Comparison of ENCODE assay signal across 14 cellular contexts in the genomic region with DNA sequence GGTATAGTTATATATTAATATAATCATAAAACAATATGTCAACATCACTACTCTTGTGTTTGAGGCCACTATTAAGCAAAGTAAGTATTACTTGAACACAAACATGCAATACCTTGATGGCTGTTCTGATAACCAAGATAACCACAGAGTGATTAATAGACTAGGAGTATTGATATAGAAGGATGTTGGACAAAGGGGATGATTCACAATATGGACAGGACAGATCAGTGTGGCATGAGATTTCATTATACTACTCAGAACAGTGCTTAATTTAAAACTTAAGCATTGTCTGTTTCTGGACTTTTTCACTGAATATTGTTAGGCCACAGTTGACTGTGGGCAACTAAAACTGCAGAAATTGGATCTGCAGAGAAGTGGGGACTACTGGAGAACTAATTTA.
A peak's percentile ranks its signal among the peaks of the same experiment; 100 is the strongest.
DNase-seq lines count a peak whose midpoint lies in the region; ATAC-seq and TF ChIP-seq lines count a peak whose summit lies in the region.
"Had no signal": no experiment of that assay in that cellular context is flagged by ENCODE, and none has a peak within 500 bp of the region (broad histone marks: within the 10 kb centered on the region; RNA-seq: fewer than 3 reads in every experiment).

No MANE protein-coding gene starts in this region.

- peaks cover 1% of the 10 kb centered on the region; the same call in 1 of the 2 replicates for H3K27me3 Mint-ChIP-seq in HFFc6 (ENCODE audit: insufficient read depth)
- H3K27me3 Mint-ChIP-seq: CD8-positive, alpha-beta memory T cell; IgD-negative memory B cell had no signal

- H3K4me1 Mint-ChIP-seq in HFFc6 (ENCODE audit: low read depth), result peaks cover 33% of the 10 kb centered on the region
- H3K4me1 Mint-ChIP-seq: CD8-positive, alpha-beta memory T cell; IgD-negative memory B cell had no signal

- peak overlapping the region; percentile 20; the same call in 1 of the 2 replicates for H3K27ac ChIP-seq in 22Rv1
- 0 out of 2 replicates have a peak overlapping the region, but pooled peaks have one; percentile 2 for H3K27ac ChIP-seq in ACC112 (ENCODE audit: low read depth, low read length)
- peak overlapping the region; percentile 22; the same call in 1 of the 2 replicates for H3K27ac ChIP-seq in SK-N-MC
- H3K27ac ChIP-seq: BLaER1 had no signal

- no peaks in the 10 kb centered on the region for H3K27me3 ChIP-seq in ACC112 (ENCODE audit: insufficient read depth, low read length)
- H3K27me3 ChIP-seq: BLaER1 had no signal

- no peak overlapping the region for H3K4me3 Mint-ChIP-seq in HFFc6
- H3K4me3 Mint-ChIP-seq: CD8-positive, alpha-beta memory T cell; IgD-negative memory B cell had no signal

- no peaks in the 10 kb centered on the region for H3K79me2 ChIP-seq in ACC112 (ENCODE audit: control insufficient read depth, insufficient read depth, low read length, unreplicated experiment)

- H3K9ac ChIP-seq in SK-N-MC (ENCODE audit: insufficient read length), result no peak overlapping the region
- H3K9ac ChIP-seq: BLaER1 had no signal

- DNase-seq in HFFc6 (no peak), SK-N-MC (ENCODE audit: low read depth, low spot score) (no peak), NCI-H2196 (lab: John Stamatoyannopoulos, UW; ENCODE audit: unreplicated experiment) (no peak)
- DNase-seq in stimulated activated CD4-positive, alpha-beta T cell treated with anti-CD3 and anti-CD28 coated beads, Interleukin-4, amount 100 ng/mL, for 24 hours, result no peak
- DNase-seq: AML-193; Caco-2; CD8-positive, alpha-beta memory T cell; GDM1; KG1 had no signal

- TF ChIP-seq CTCF in 22Rv1 (IDR thresholded peaks at IDR 0.05) (no peak), HFFc6 (IDR thresholded peaks at IDR 0.05) (no peak)

- H3K27ac Mint-ChIP-seq in HFFc6, result peak overlapping the region; percentile 35; the same call in 1 of the 2 replicates
- H3K27ac Mint-ChIP-seq: CD8-positive, alpha-beta memory T cell; IgD-negative memory B cell had no signal

- H3K36me3 ChIP-seq in ACC112 (ENCODE audit: insufficient read depth, low read length) (no peaks in the 10 kb centered on the region), SK-N-MC (ENCODE audit: insufficient read depth, low read length) (no peaks in the 10 kb centered on the region)
- H3K36me3 ChIP-seq: BLaER1 had no signal

- peaks cover 4% of the 10 kb centered on the region for H3K36me3 Mint-ChIP-seq in HFFc6 (ENCODE audit: low read depth)
- H3K36me3 Mint-ChIP-seq: CD8-positive, alpha-beta memory T cell; IgD-negative memory B cell had no signal

- H3K4me3 ChIP-seq in ACC112 (ENCODE audit: low read depth, low read length) (no peak overlapping the region), SK-N-MC (no peak overlapping the region)
- H3K4me3 ChIP-seq: BLaER1 had no signal

- H3K4me1 ChIP-seq in ACC112 (ENCODE audit: control insufficient read depth, insufficient read depth, low read length, unreplicated experiment), result peaks cover 3% of the 10 kb centered on the region
- H3K4me1 ChIP-seq: BLaER1, Caco-2 had no signal

- no peak overlapping the region for H2AFZ ChIP-seq in ACC112 (ENCODE audit: low read length, unreplicated experiment)

- H3K9me3 ChIP-seq in SK-N-MC (ENCODE audit: low read depth, low read length), result no peaks in the 10 kb centered on the region
- H3K9me3 ChIP-seq: Caco-2 had no signal

- no peaks in the 10 kb centered on the region for H3K9me3 Mint-ChIP-seq in HFFc6

- no peak for ATAC-seq in GM19467 (IDR thresholded peaks at IDR 0.05; ENCODE audit: unreplicated experiment)
